Comparison of ENCODE assay signal across 30 cellular contexts in the genomic region with DNA sequence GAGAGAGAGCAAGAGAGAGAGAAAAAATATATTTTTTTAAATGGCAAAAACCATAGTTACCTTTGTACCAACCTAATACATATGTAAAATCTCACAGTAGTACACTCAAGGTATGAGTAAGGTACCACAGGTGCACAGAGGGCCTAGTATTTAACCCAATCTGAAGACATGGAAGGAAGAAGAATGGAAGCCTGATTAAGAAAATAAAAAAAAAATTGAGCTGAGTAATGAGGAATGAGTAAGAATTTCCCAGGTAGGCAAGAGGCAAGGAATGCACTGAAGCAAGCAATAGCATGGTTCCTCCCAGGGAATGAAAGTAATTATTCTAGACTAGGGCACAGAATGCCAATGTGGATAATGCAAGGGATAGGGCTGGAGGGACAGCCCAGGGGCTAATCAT.
"Had no signal": no experiment of that assay in that cellular context is flagged by ENCODE, and none has a peak within 500 bp of the region (broad histone marks: within the 10 kb centered on the region; RNA-seq: fewer than 3 reads in every experiment).

No MANE protein-coding gene starts in this region.

- H3K27me3 Mint-ChIP-seq: memory B cell; natural killer cell treated with Interleukin-12 subunit alpha and Interleukin-12 subunit beta and Interleukin-15 and Interleukin-18, amount 100 ng/mL, for 72 hours; type B pancreatic cell had no signal

- H3K9me3 ChIP-seq: esophagus muscularis mucosa, lower lobe of right lung, mucosa of descending colon, right atrium auricular region, testis, tibial artery had no signal

- H2AFZ ChIP-seq: hepatocyte, parathyroid adenoma had no signal

- H3K36me3 Mint-ChIP-seq: memory B cell; mesothelial cell of epicardium; stimulated activated effector memory CD8-positive, alpha-beta T cell treated with anti-CD3 and anti-CD28 coated beads, Interleukin-12 subunit alpha, Interleukin-12 subunit beta, amount 100 ng/mL, for 72 hours; type B pancreatic cell had no signal

- H3K79me2 ChIP-seq: hepatocyte, parathyroid adenoma had no signal

- H3K4me3 Mint-ChIP-seq: memory B cell; mesothelial cell of epicardium; naive B cell; natural killer cell treated with Interleukin-12 subunit alpha and Interleukin-12 subunit beta and Interleukin-15 and Interleukin-18, amount 100 ng/mL, for 72 hours; neural crest cell; stimulated activated effector memory CD8-positive, alpha-beta T cell treated with anti-CD3 and anti-CD28 coated beads, Interleukin-12 subunit alpha, Interleukin-12 subunit beta, amount 100 ng/mL, for 72 hours; type B pancreatic cell had no signal

- H3K4me1 Mint-ChIP-seq: memory B cell; mesothelial cell of epicardium; naive B cell; neural crest cell; stimulated activated effector memory CD8-positive, alpha-beta T cell treated with anti-CD3 and anti-CD28 coated beads, Interleukin-12 subunit alpha, Interleukin-12 subunit beta, amount 100 ng/mL, for 72 hours had no signal

- H3K4me1 ChIP-seq: esophagus muscularis mucosa, lower lobe of right lung, parathyroid adenoma, right atrium auricular region, testis, tibial artery had no signal

- H3K4me3 ChIP-seq: dorsolateral prefrontal cortex, esophagus muscularis mucosa, hepatocyte, lower lobe of right lung, mucosa of descending colon, right atrium auricular region, smooth muscle cell, testis, tibial artery had no signal

- H3K27ac Mint-ChIP-seq: memory B cell; mesothelial cell of epicardium; naive B cell; natural killer cell treated with Interleukin-12 subunit alpha and Interleukin-12 subunit beta and Interleukin-15 and Interleukin-18, amount 100 ng/mL, for 72 hours; progenitor cell of endocrine pancreas; stimulated activated effector memory CD8-positive, alpha-beta T cell treated with anti-CD3 and anti-CD28 coated beads, Interleukin-12 subunit alpha, Interleukin-12 subunit beta, amount 100 ng/mL, for 72 hours; type B pancreatic cell had no signal

- H3K9ac ChIP-seq: parathyroid adenoma had no signal

- DNase-seq: central memory CD4-positive, alpha-beta T cell; dorsolateral prefrontal cortex; effector CD4-positive, alpha-beta T cell; head of caudate nucleus; kidney; left ventricle myocardium superior; lower lobe of right lung; mucosa of descending colon; naive B cell; stimulated activated CD4-positive, alpha-beta T cell treated with anti-CD3 and anti-CD28 coated beads, Interleukin-12 subunit alpha, Interleukin-12 subunit beta, amount 100 ng/mL, for 4 hours; stimulated activated CD4-positive, alpha-beta T cell treated with anti-CD3 and anti-CD28 coated beads, Interleukin-1b, Interleukin-23, amount 100 ng/mL, for 48 hours; stimulated activated CD4-positive, alpha-beta T cell treated with anti-CD3 and anti-CD28 coated beads, Interleukin-4, amount 100 ng/mL, for 1 hour; stimulated activated naive CD4-positive, alpha-beta T cell treated with Interleukin-2 at 50 U/mL for 16 hours; substantia nigra; testis; tibial artery had no signal

- H3K27ac ChIP-seq: dorsolateral prefrontal cortex, epithelial cell of prostate, esophagus muscularis mucosa, hepatocyte, lower lobe of right lung, parathyroid adenoma, right atrium auricular region, testis, tibial artery had no signal

- H3K36me3 ChIP-seq: esophagus muscularis mucosa, lower lobe of right lung, right atrium auricular region, tibial artery had no signal

- H3K9me3 Mint-ChIP-seq: mesothelial cell of epicardium, type B pancreatic cell had no signal

- ATAC-seq: left ventricle myocardium superior; lower lobe of right lung; mucosa of descending colon; natural killer cell treated with Interleukin-12 subunit alpha and Interleukin-12 subunit beta and Interleukin-15 and Interleukin-18, amount 100 ng/mL, for 72 hours; sciatic nerve; stimulated activated effector memory CD8-positive, alpha-beta T cell treated with anti-CD3 and anti-CD28 coated beads, Interleukin-12 subunit alpha, Interleukin-12 subunit beta, amount 100 ng/mL, for 72 hours had no signal

- H3K27me3 ChIP-seq: dorsolateral prefrontal cortex, esophagus muscularis mucosa, hepatocyte, right atrium auricular region, testis, tibial artery had no signal

- H3K4me2 ChIP-seq: hepatocyte, smooth muscle cell had no signal
